Comparison of ENCODE assay signal across 20 cellular contexts in genomic region chr11:70861534-70861933, GRCh38.
"Had no signal": no experiment of that assay in that cellular context is flagged by ENCODE, and none has a peak within 500 bp of the region (broad histone marks: within the 10 kb centered on the region; RNA-seq: fewer than 3 reads in every experiment).

No MANE protein-coding gene starts in this region.

- H3K4me3 ChIP-seq: breast epithelium, lung, psoas muscle had no signal

- H3K27me3 ChIP-seq: breast epithelium had no signal

- DNase-seq: activated CD4-positive, alpha-beta memory T cell treated with anti-CD3 and anti-CD28 coated beads, Interleukin-2, amount 10 ng/mL, durations not matched to agents 7 days and 5 days; activated CD4-positive, alpha-beta T cell treated with anti-CD3 and anti-CD28 coated beads for 36 hours; activated gamma-delta T cell treated with Interleukin-2 at 50 U/mL for 16 hours; activated naive CD8-positive, alpha-beta T cell treated with anti-CD3 and anti-CD28 coated beads for 36 hours; activated T-cell treated with anti-CD3 and anti-CD28 coated beads, Interleukin-2, amount 50 U/mL, for 72 hours; anterior cingulate cortex; glutamatergic neuron; left colon; midbrain; naive B cell; nucleus accumbens; stimulated activated CD4-positive, alpha-beta T cell treated with anti-CD3 and anti-CD28 coated beads, Interleukin-12 subunit alpha, Interleukin-12 subunit beta, amount 100 ng/mL, for 4 hours; stimulated activated naive CD4-positive, alpha-beta T cell; substantia nigra; T1000 had no signal

- H3K4me1 ChIP-seq: breast epithelium, psoas muscle had no signal

- H3K27ac ChIP-seq: breast epithelium, psoas muscle, VCaP had no signal

- H3K9me3 ChIP-seq: breast epithelium, psoas muscle had no signal

- ATAC-seq: activated CD4-positive, alpha-beta T cell treated with anti-CD3 and anti-CD28 coated beads for 36 hours; activated T-cell treated with anti-CD3 and anti-CD28 coated beads, Interleukin-2, amount 50 U/mL, for 72 hours; left colon; psoas muscle; sciatic nerve had no signal
